ENCODE assay signal across 8 cellular contexts in the genomic region with DNA sequence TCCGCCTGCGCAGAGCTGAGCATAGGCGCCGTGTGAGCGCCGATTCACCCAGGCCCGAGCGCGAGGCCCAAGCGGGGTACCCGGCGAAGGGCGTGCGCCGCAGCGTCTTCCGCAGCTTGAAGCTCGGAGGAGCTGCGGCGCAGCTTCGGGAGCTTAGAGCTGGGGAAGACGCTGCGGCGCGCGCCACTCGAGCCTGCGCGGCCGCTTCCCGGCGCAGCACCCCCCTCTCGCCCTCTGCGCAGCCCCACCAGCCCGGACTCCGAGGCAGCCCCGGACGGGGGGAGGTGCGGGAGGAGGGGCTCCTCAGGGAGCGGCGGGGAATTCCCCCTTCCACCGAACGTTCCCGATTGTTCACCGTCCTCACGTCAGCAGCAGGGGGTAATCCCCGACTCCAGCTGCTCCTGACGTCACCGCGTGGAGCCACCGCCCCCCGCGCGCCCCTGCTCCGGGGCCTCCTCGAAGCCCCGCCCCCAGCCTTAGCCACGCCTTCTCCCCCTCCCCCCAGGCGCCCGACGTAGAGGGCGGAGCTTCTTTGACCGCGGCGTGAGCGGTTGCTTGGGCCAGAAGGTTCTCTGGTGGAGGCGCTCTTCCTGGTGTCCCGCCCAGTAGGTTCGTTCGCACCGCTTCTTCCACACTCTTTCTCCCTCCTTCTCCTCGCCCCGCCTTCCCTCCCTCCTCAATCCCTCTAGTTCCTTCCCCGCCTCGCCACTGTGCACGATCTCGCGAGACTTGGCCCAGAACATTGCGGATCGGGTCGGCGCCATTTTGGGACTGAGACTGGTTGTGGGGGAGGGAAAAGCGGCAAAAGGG. TPM values are rescaled to one million over a fixed set of nuclear protein-coding genes. Genes with fewer than 3 reads are reported as not detected.
A peak's percentile ranks its signal among the peaks of the same experiment; 100 is the strongest.
DNase-seq lines count a peak whose midpoint lies in the region; FAIRE-seq and TF ChIP-seq lines count a peak whose summit lies in the region.

Gene GPBP1 (plus strand): TSS at position 742 of the 810 bp plus-strand sequence. CDS start 40,072 bp downstream, outside the sequence.

- no peak for FAIRE-seq in frontal cortex (lab: Jason Lieb, UNC)

- H3K27ac Mint-ChIP-seq in activated naive CD4-positive, alpha-beta T cell treated with anti-CD3 and anti-CD28 coated beads for 36 hours, result peak within 1 kb of the TSS; percentile 97

- no peaks in the 10 kb centered on the region for H3K27me3 Mint-ChIP-seq in activated naive CD4-positive, alpha-beta T cell treated with anti-CD3 and anti-CD28 coated beads for 36 hours (ENCODE audit: low read depth)

- peak within 1 kb of the TSS; percentile 95 for H3K4me3 ChIP-seq in HFF-Myc (replicated peaks; ENCODE audit: low read depth, low read length)
- H3K4me3 ChIP-seq in neutrophil (ENCODE audit: low read depth in 1 of 2, low read length in 1 of 2), result peak within 1 kb of the TSS; percentile 97 to 99

- DNase-seq in GM03348 (ENCODE audit: low spot score), result peak; percentile 98
- DNase-seq in HFF-Myc (ENCODE audit: extremely low read depth, low read depth), result peak; percentile 99
- peak; percentile 95 for DNase-seq in NAMALWA (ENCODE audit: low spot score)
- peak; percentile 99 for DNase-seq in SK-N-DZ (ENCODE audit: low spot score)
- peak; percentile 99 for DNase-seq in activated naive CD4-positive, alpha-beta T cell treated with anti-CD3 and anti-CD28 coated beads for 36 hours
- DNase-seq in frontal cortex (ENCODE audit: low spot score in 2 of 2), result peak; percentile 96 to 97
- DNase-seq in substantia nigra (lab: John Stamatoyannopoulos, UW), result peak; percentile 91 to 100 (median 98)

- peaks cover 20% of the 10 kb centered on the region for H3K4me1 Mint-ChIP-seq in activated naive CD4-positive, alpha-beta T cell treated with anti-CD3 and anti-CD28 coated beads for 36 hours (ENCODE audit: low read depth)

- H3K4me3 Mint-ChIP-seq in activated naive CD4-positive, alpha-beta T cell treated with anti-CD3 and anti-CD28 coated beads for 36 hours, result peak within 1 kb of the TSS; percentile 94

- no peaks in the 10 kb centered on the region for H3K9me3 Mint-ChIP-seq in activated naive CD4-positive, alpha-beta T cell treated with anti-CD3 and anti-CD28 coated beads for 36 hours

- peaks cover 54% of the 10 kb centered on the region in 2 experiments for H3K4me1 ChIP-seq in neutrophil (ENCODE audit: control insufficient read depth in 1 of 2, insufficient read depth in 1 of 2, low read depth in 1 of 2, low read length in 1 of 2)

- no peaks in the 10 kb centered on the region for H3K9me3 ChIP-seq in neutrophil

- H3K27me3 ChIP-seq in neutrophil, result no peaks in the 10 kb centered on the region

- CTCF ChIA-PET in activated naive CD4-positive, alpha-beta T cell treated with anti-CD3 and anti-CD28 coated beads for 36 hours (lab: Charles Lee), result interaction anchor here (0.5 to 1.2 kb wide), 5 partner anchors 12 to 272 kb away, joined by 3 read pairs; no protein-coding TSS in a partner anchor

- peaks cover 34% of the 10 kb centered on the region for H3K36me3 Mint-ChIP-seq in activated naive CD4-positive, alpha-beta T cell treated with anti-CD3 and anti-CD28 coated beads for 36 hours (ENCODE audit: low read depth)

- H3K27ac ChIP-seq in neutrophil (peak within 1 kb of the TSS; percentile 99), substantia nigra (ENCODE audit: low read depth, low read length, poor library complexity, severe bottlenecking) (peak within 1 kb of the TSS; percentile 99)

- H3K36me3 ChIP-seq in neutrophil, result peaks cover 5% of the 10 kb centered on the region

- TF ChIP-seq CTCF in HFF-Myc (IDR thresholded peaks at IDR 0.05; ENCODE audit: low read depth, low read length, missing control alignments) (no peak), neutrophil (IDR thresholded peaks at IDR 0.05) (peak; percentile 59)

- intact Hi-C loops in activated naive CD4-positive, alpha-beta T cell treated with anti-CD3 and anti-CD28 coated beads for 36 hours (cut with micrococcal nuclease), result loop anchor here (1.0 to 10.0 kb wide), 14 partner anchors 20 to 1951 kb away; partner anchors contain the start of genes IL6ST, MAP3K1, MIER3 and PLK2

RNA-seq across cellular contexts. Expression of gene GPBP1, which starts in this region (rescaled TPM):
- polyA plus RNA-seq in SK-N-DZ (2014; cell fraction: cytosol; rRNA removed), result 72.0 and 77.0 TPM in 2 replicates
- 67.2 and 96.5 TPM in 2 replicates for polyA plus RNA-seq in SK-N-DZ (2014; cell fraction: nucleus; rRNA removed)
- 10 to 100 TPM; 91.5 to 91.9 TPM for total RNA-seq in activated naive CD4-positive, alpha-beta T cell treated with anti-CD3 and anti-CD28 coated beads for 36 hours
- total RNA-seq in frontal cortex, result 154 TPM

Comparison
In these comparisons a context has a peak if more than half of its experiments do, and no peak if none do; other contexts are left out.
1. Peak in every context shown above with its lines: DNase-seq, H3K4me3 ChIP-seq and H3K27ac ChIP-seq.